Comparison of ENCODE assay signal across 8 cellular contexts in the genomic region with DNA sequence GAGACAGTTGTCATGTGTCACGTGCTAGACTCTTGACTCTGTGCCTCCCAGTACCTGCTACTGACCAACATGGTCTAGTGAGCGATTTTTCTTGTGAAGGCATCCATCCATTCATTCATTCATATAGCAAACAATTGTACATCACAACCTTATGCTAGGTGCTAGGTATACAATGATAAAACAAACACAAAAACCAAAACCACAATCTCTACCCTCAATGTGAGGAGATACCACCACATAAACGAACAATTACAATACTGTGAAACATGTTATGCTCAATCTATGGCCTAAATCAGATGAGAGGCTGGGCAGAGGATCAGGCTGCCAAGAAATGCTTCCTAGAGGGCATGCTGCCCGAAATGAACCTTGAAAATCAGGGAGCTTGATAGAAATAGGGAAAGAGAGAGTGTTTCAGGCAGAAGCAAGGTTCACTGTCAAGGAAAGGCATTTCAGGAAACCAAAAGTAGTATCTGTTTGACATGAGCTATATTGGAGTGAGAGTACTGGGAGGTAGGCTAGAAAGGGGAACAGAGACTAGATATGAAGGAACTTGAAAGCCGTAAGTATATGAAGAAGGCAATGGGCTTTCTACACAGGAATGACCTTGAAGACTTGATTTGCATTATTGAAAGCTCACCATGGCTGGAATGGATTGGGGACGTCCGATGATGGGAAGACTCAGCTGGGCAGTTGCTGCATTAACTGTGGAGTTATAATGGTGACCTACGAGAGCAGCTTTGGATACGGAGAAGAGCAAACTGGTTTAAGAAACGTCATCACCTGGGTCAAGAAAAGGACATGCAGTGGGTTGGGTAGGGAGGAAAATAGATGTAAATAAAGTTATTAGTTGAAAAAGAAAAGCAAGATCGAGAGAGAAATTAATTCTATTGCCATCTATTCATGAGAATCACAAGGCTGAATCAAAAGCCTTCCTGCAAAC.
DNase-seq lines count a peak whose midpoint lies in the region; ATAC-seq, FAIRE-seq and TF ChIP-seq lines count a peak whose summit lies in the region.

No MANE protein-coding gene starts in this region.

- BruUV-seq in K562 (replicated peaks; lab: Mats Ljungman, UMichigan), result no TSS peak

- no peak overlapping the region for H3K4me2 ChIP-seq in K562 (ENCODE audit: insufficient read depth, low read length)

- CTCF ChIA-PET in K562 (lab: Yijun Ruan, JAX; ENCODE audit: low intra/inter-chr PET ratio), result no interaction called here

- H3K9me3 ChIP-seq in K562 (replicated peaks; ENCODE audit: control insufficient read depth, insufficient read depth, low read depth, low read length) (0 out of 2 replicates have a peak, but pooled peaks cover 3% of the 10 kb centered on the region), MG63 (no peaks in the 10 kb centered on the region), breast epithelium (no peaks in the 10 kb centered on the region)

- TF ChIP-seq EP300 in K562 (IDR thresholded peaks at IDR 0.05; ENCODE audit: low read length), result no peak

- in situ Hi-C loops in K562 (cut with MboI), result no loop called here

- H3K9ac ChIP-seq in K562 (ENCODE audit: insufficient read depth in 1 of 2, low read depth in 2 of 2, low read length in 2 of 2), result no peak overlapping the region

- H3K36me3 ChIP-seq in GM06990 (ENCODE audit: control insufficient read depth, insufficient read depth, low read length) (no peaks in the 10 kb centered on the region), K562 (ENCODE audit: control insufficient read depth, insufficient read depth, low read length) (no peaks in the 10 kb centered on the region), MG63 (no peaks in the 10 kb centered on the region), breast epithelium (no peaks in the 10 kb centered on the region)

- no peaks in the 10 kb centered on the region for H3K9me1 ChIP-seq in K562 (ENCODE audit: control insufficient read depth, insufficient read depth, low read length)

- POLR2A ChIA-PET in K562 (lab: Yijun Ruan, JAX), result no interaction called here

- H3K4me1 ChIP-seq in K562 (replicated peaks in 1 of 2; ENCODE audit: control insufficient read depth in 2 of 2, insufficient read depth in 2 of 2, low read length in 2 of 2), result no peaks in the 10 kb centered on the region
- no peaks in the 10 kb centered on the region for H3K4me1 ChIP-seq in breast epithelium

- intact Hi-C loops in K562 (cut with micrococcal nuclease), result no loop called here
- intact Hi-C loops in breast epithelium (cut with DNase I; ENCODE audit: low total_unique reads), result no loop called here

- no peak overlapping the region for H2AFZ ChIP-seq in K562 (ENCODE audit: low read depth, low read length)

- DNase-seq in GM06990 (ENCODE audit: extremely low read depth, insufficient read length) (peak; percentile 37), K562 (ENCODE audit: extremely low read depth in 1 of 4, low spot score in 3 of 4) (no peak), MG63 (no peak), omental fat pad (ENCODE audit: low spot score) (no peak), breast epithelium (ENCODE audit: low spot score in 2 of 2) (no peak)
- no peak for DNase-seq in effector CD4-positive, alpha-beta T cell

- no peaks in the 10 kb centered on the region for H3K27me3 ChIP-seq in GM06990 (replicated peaks; ENCODE audit: control insufficient read depth, insufficient read depth, low read length)
- peaks cover 3 to 16% of the 10 kb centered on the region in 2 experiments for H3K27me3 ChIP-seq in K562 (ENCODE audit: control insufficient read depth in 2 of 2, insufficient read depth in 2 of 2, low read length in 2 of 2)
- H3K27me3 ChIP-seq in MG63, result no peaks in the 10 kb centered on the region
- no peaks in the 10 kb centered on the region for H3K27me3 ChIP-seq in breast epithelium

- no peak overlapping the region for H3K4me3 ChIP-seq in GM06990 (replicated peaks; ENCODE audit: low read depth, low read length)
- H3K4me3 ChIP-seq in K562, result no peak overlapping the region
- no peak overlapping the region for H3K4me3 ChIP-seq in MG63
- H3K4me3 ChIP-seq in breast epithelium, result no peak overlapping the region

- WGBS in K562 (ENCODE audit: insufficient coverage, low coverage, missing lambda C conversion rate), result 11% methylated on average over 11 of the region's 11 CpGs

- no peak for FAIRE-seq in K562 (lab: Jason Lieb, UNC)

- TF ChIP-seq CTCF in GM06990 (IDR thresholded peaks at IDR 0.05; ENCODE audit: insufficient read depth, low read length, poor library complexity, severe bottlenecking) (no peak), K562 (IDR thresholded peaks at IDR 0.05 in 2 of 3, conservative IDR thresholded peaks at IDR 0.05 in 1 of 3; ENCODE audit: insufficient read depth in 2 of 3, low read depth in 1 of 3, low read length in 3 of 3) (no peak), omental fat pad (IDR thresholded peaks at IDR 0.05) (no peak), breast epithelium (IDR thresholded peaks at IDR 0.05) (no peak)

- ATAC-seq in GM19438 (IDR thresholded peaks at IDR 0.05; ENCODE audit: low read depth, unreplicated experiment) (peak; percentile 85), HG03196 (IDR thresholded peaks at IDR 0.05; ENCODE audit: unreplicated experiment) (peak; percentile 69), K562 (no peak), omental fat pad (ENCODE audit: low FRiP score) (no peak)

- H4K20me1 ChIP-seq in K562 (replicated peaks; ENCODE audit: control insufficient read depth, insufficient read depth, low read length), result no peaks in the 10 kb centered on the region

- no peak for TF ChIP-seq RAD21 in K562 (CRISPR knock-in tag; conservative IDR thresholded peaks at IDR 0.05 in 1 of 2, IDR thresholded peaks at IDR 0.05 in 1 of 2)

- TF ChIP-seq POLR2A in K562 (conservative IDR thresholded peaks at IDR 0.05) (no peak), breast epithelium (IDR thresholded peaks at IDR 0.05) (no peak)

- no peaks in the 10 kb centered on the region for H3K79me2 ChIP-seq in K562 (ENCODE audit: control insufficient read depth, insufficient read depth, low read length)

- H3K27ac ChIP-seq in K562 (ENCODE audit: extremely low read depth, low read depth, low read length) (no peak overlapping the region), breast epithelium (no peak overlapping the region)

TF ChIP-seq in K562, 482 proteins besides CTCF, POLR2A, EP300 and RAD21:
- TF ChIP-seq IRF1 (CRISPR knock-in tag; IDR thresholded peaks at IDR 0.05; ENCODE audit: borderline replicate concordance) (no peak), SRSF9 (IDR thresholded peaks at IDR 0.05; ENCODE audit: borderline replicate concordance, low read depth, low read length) (no peak), ETV6 (IDR thresholded peaks at IDR 0.05; ENCODE audit: borderline replicate concordance in 1 of 2, low read depth in 2 of 2, low read length in 1 of 2) (no peak), ETV6 (CRISPR knock-in tag; IDR thresholded peaks at IDR 0.05; ENCODE audit: borderline replicate concordance) (no peak), TFE3 (CRISPR knock-in tag; IDR thresholded peaks at IDR 0.05) (peak; percentile 33)
TF ChIP-seq in K562: peak in this region for 1.

Comparison
In these comparisons a context has a peak if more than half of its experiments do, and no peak if none do; other contexts are left out.
1. ATAC-seq: peak in GM19438 (single experiment) and HG03196 (single experiment); none in K562 (single experiment) and omental fat pad (single experiment).